1 cellular context compared by ENCODE assay signal in the genomic region with DNA sequence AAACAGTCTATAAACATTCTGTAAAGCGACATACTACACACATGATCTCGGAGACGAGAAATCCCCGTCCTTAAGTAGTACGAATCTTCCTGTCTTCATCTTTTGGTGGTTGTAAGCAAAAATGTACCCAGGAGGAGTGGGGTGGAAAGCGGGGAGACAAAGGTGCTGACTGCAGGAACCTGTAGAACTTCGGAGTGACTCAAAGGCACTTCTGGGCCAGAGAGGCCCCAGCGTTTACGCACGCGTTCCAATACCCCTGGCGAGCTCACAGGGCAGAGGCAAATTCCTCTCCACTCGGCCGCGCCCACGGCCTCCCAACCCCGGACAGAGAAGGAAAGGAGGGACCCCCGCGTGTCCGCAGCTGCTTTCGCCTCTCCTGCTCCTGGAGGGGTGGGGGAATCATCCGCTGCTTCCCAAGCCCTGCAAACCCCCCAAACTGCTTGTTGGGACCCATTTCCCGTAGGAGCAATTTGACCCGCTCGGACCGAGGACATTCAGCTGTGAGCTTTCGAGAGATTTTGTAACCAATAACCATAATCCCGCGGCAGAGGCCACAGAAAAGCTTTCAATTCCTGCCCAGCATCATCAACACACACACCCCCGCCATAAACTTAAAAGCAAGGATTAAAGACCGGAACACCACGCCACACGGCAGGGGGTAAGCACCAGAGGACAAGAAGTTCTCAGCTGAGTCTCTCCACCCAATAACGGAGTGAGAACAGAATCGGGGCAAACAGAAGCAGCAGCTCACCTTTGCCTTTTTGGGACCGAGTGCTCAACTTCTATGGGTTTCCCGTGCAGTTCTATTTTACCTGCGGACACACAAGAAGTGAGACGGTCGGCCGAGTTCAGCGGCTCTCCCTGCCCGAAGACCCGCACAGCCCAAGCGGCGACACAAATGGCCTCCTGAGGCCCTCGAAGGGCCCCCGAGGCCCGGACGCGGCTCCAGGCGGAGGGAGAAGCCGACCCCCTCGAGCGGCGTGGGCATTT.
A peak's percentile ranks its signal among the peaks of the same experiment; 100 is the strongest.
TF ChIP-seq lines count a peak whose summit lies in the region.

No MANE protein-coding gene starts in this region.

TF ChIP-seq in HepG2, 621 proteins besides CTCF, POLR2A, EP300 and RAD21 (continued from another document and continues in another):
- TF ChIP-seq, protein P1, sequence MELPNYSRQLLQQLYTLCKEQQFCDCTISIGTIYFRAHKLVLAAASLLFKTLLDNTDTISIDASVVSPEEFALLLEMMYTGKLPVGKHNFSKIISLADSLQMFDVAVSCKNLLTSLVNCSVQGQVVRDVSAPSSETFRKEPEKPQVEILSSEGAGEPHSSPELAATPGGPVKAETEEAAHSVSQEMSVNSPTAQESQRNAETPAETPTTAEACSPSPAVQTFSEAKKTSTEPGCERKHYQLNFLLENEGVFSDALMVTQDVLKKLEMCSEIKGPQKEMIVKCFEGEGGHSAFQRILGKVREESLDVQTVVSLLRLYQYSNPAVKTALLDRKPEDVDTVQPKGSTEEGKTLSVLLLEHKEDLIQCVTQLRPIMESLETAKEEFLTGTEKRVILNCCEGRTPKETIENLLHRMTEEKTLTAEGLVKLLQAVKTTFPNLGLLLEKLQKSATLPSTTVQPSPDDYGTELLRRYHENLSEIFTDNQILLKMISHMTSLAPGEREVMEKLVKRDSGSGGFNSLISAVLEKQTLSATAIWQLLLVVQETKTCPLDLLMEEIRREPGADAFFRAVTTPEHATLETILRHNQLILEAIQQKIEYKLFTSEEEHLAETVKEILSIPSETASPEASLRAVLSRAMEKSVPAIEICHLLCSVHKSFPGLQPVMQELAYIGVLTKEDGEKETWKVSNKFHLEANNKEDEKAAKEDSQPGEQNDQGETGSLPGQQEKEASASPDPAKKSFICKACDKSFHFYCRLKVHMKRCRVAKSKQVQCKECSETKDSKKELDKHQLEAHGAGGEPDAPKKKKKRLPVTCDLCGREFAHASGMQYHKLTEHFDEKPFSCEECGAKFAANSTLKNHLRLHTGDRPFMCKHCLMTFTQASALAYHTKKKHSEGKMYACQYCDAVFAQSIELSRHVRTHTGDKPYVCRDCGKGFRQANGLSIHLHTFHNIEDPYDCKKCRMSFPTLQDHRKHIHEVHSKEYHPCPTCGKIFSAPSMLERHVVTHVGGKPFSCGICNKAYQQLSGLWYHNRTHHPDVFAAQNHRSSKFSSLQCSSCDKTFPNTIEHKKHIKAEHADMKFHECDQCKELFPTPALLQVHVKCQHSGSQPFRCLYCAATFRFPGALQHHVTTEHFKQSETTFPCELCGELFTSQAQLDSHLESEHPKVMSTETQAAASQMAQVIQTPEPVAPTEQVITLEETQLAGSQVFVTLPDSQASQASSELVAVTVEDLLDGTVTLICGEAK (IDR thresholded peaks at IDR 0.05) = no peak
- TF ChIP-seq, protein P1 (CRISPR knock-in tag; IDR thresholded peaks at IDR 0.05) = no peak
- TF ChIP-seq, protein P2, sequence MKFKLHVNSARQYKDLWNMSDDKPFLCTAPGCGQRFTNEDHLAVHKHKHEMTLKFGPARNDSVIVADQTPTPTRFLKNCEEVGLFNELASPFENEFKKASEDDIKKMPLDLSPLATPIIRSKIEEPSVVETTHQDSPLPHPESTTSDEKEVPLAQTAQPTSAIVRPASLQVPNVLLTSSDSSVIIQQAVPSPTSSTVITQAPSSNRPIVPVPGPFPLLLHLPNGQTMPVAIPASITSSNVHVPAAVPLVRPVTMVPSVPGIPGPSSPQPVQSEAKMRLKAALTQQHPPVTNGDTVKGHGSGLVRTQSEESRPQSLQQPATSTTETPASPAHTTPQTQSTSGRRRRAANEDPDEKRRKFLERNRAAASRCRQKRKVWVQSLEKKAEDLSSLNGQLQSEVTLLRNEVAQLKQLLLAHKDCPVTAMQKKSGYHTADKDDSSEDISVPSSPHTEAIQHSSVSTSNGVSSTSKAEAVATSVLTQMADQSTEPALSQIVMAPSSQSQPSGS (CRISPR knock-in tag; IDR thresholded peaks at IDR 0.05) = no peak
- TF ChIP-seq, protein P3, sequence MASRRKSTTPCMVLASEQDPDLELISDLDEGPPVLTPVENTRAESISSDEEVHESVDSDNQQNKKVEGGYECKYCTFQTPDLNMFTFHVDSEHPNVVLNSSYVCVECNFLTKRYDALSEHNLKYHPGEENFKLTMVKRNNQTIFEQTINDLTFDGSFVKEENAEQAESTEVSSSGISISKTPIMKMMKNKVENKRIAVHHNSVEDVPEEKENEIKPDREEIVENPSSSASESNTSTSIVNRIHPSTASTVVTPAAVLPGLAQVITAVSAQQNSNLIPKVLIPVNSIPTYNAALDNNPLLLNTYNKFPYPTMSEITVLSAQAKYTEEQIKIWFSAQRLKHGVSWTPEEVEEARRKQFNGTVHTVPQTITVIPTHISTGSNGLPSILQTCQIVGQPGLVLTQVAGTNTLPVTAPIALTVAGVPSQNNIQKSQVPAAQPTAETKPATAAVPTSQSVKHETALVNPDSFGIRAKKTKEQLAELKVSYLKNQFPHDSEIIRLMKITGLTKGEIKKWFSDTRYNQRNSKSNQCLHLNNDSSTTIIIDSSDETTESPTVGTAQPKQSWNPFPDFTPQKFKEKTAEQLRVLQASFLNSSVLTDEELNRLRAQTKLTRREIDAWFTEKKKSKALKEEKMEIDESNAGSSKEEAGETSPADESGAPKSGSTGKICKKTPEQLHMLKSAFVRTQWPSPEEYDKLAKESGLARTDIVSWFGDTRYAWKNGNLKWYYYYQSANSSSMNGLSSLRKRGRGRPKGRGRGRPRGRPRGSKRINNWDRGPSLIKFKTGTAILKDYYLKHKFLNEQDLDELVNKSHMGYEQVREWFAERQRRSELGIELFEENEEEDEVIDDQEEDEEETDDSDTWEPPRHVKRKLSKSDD (CRISPR knock-in tag; IDR thresholded peaks at IDR 0.05; ENCODE audit: low read depth) = 0 out of 2 replicates have a peak, but pooled peaks have one; percentile 33
- no peak for TF ChIP-seq ZNF766 (CRISPR knock-in tag; IDR thresholded peaks at IDR 0.05; ENCODE audit: borderline replicate concordance)
- TF ChIP-seq ZFP90 (CRISPR knock-in tag; IDR thresholded peaks at IDR 0.05; ENCODE audit: borderline replicate concordance) = no peak
- TF ChIP-seq ZNF652 (CRISPR knock-in tag; IDR thresholded peaks at IDR 0.05; ENCODE audit: borderline replicate concordance, low read depth) = no peak
- TF ChIP-seq ZNF530 (CRISPR knock-in tag; IDR thresholded peaks at IDR 0.05; ENCODE audit: low read depth) = no peak
- TF ChIP-seq XRCC5 (optimal IDR thresholded peaks at IDR 0.05; ENCODE audit: low read length) = peak; percentile 19
- no peak for TF ChIP-seq ATRX (CRISPR knock-in tag; IDR thresholded peaks at IDR 0.05; ENCODE audit: borderline replicate concordance)
- TF ChIP-seq PHF20 (CRISPR knock-in tag; IDR thresholded peaks at IDR 0.05) = no peak
- TF ChIP-seq PRMT3 (CRISPR knock-in tag; IDR thresholded peaks at IDR 0.05; ENCODE audit: borderline replicate concordance, low read depth) = 0 out of 2 replicates have a peak, but pooled peaks have one; percentile 37
- 0 out of 2 replicates have a peak, but pooled peaks have one; percentile 32 for TF ChIP-seq TARDBP (CRISPR knock-in tag; IDR thresholded peaks at IDR 0.05)
- no peak for TF ChIP-seq PTBP1 (IDR thresholded peaks at IDR 0.05; ENCODE audit: low read depth, low read length, poor library complexity, severe bottlenecking)
- no peak for TF ChIP-seq ZNF354B (CRISPR knock-in tag; IDR thresholded peaks at IDR 0.05)
- TF ChIP-seq, protein P4, sequence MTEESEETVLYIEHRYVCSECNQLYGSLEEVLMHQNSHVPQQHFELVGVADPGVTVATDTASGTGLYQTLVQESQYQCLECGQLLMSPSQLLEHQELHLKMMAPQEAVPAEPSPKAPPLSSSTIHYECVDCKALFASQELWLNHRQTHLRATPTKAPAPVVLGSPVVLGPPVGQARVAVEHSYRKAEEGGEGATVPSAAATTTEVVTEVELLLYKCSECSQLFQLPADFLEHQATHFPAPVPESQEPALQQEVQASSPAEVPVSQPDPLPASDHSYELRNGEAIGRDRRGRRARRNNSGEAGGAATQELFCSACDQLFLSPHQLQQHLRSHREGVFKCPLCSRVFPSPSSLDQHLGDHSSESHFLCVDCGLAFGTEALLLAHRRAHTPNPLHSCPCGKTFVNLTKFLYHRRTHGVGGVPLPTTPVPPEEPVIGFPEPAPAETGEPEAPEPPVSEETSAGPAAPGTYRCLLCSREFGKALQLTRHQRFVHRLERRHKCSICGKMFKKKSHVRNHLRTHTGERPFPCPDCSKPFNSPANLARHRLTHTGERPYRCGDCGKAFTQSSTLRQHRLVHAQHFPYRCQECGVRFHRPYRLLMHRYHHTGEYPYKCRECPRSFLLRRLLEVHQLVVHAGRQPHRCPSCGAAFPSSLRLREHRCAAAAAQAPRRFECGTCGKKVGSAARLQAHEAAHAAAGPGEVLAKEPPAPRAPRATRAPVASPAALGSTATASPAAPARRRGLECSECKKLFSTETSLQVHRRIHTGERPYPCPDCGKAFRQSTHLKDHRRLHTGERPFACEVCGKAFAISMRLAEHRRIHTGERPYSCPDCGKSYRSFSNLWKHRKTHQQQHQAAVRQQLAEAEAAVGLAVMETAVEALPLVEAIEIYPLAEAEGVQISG (CRISPR knock-in tag; IDR thresholded peaks at IDR 0.05) = peak; percentile 66; the same call in 1 of the 2 replicates
- TF ChIP-seq, protein P5, sequence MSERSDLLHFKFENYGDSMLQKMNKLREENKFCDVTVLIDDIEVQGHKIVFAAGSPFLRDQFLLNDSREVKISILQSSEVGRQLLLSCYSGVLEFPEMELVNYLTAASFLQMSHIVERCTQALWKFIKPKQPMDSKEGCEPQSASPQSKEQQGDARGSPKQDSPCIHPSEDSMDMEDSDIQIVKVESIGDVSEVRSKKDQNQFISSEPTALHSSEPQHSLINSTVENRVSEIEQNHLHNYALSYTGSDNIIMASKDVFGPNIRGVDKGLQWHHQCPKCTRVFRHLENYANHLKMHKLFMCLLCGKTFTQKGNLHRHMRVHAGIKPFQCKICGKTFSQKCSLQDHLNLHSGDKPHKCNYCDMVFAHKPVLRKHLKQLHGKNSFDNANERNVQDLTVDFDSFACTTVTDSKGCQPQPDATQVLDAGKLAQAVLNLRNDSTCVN (CRISPR knock-in tag; IDR thresholded peaks at IDR 0.05; ENCODE audit: borderline replicate concordance) = no peak
- TF ChIP-seq ZNF292 (CRISPR knock-in tag; IDR thresholded peaks at IDR 0.05; ENCODE audit: borderline replicate concordance, low read depth) = peak; percentile 30; the same call in 1 of the 2 replicates
- no peak for TF ChIP-seq ELF1 (CRISPR knock-in tag; IDR thresholded peaks at IDR 0.05)
- no peak for TF ChIP-seq RELA (CRISPR knock-in tag; IDR thresholded peaks at IDR 0.05)
- TF ChIP-seq PPARG (CRISPR knock-in tag; conservative IDR thresholded peaks at IDR 0.05) = 0 out of 2 replicates have a peak, but pooled peaks have one; percentile 7
- TF ChIP-seq, protein P6, sequence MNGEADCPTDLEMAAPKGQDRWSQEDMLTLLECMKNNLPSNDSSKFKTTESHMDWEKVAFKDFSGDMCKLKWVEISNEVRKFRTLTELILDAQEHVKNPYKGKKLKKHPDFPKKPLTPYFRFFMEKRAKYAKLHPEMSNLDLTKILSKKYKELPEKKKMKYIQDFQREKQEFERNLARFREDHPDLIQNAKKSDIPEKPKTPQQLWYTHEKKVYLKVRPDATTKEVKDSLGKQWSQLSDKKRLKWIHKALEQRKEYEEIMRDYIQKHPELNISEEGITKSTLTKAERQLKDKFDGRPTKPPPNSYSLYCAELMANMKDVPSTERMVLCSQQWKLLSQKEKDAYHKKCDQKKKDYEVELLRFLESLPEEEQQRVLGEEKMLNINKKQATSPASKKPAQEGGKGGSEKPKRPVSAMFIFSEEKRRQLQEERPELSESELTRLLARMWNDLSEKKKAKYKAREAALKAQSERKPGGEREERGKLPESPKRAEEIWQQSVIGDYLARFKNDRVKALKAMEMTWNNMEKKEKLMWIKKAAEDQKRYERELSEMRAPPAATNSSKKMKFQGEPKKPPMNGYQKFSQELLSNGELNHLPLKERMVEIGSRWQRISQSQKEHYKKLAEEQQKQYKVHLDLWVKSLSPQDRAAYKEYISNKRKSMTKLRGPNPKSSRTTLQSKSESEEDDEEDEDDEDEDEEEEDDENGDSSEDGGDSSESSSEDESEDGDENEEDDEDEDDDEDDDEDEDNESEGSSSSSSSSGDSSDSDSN (CRISPR knock-in tag; IDR thresholded peaks at IDR 0.05) = peak; percentile 14; the same call in 1 of the 2 replicates
